ENCODE assay signal across 8 cellular contexts in genomic region chr5:140700177-140701144, GRCh38. TPM values are rescaled to one million over a fixed set of nuclear protein-coding genes. Genes with fewer than 3 reads are reported as not detected.
DNase-seq lines count a peak whose midpoint lies in the region; ATAC-seq and TF ChIP-seq lines count a peak whose summit lies in the region.

A gene with protein sequence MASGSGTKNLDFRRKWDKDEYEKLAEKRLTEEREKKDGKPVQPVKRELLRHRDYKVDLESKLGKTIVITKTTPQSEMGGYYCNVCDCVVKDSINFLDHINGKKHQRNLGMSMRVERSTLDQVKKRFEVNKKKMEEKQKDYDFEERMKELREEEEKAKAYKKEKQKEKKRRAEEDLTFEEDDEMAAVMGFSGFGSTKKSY (plus strand): TSS chr5:140700447. CDS start chr5:140700461, 14 bp downstream.

- peak within 1 kb of the TSS; percentile 71 to 76 for H3K27ac ChIP-seq in ascending aorta
- H3K27ac ChIP-seq in right cardiac atrium (ENCODE audit: low read length) = peak within 1 kb of the TSS; percentile 63
- peak within 1 kb of the TSS; percentile 68 to 70 for H3K27ac ChIP-seq in uterus

- H3K36me3 ChIP-seq in ascending aorta (peaks cover 66 to 80% of the 10 kb centered on the region in 2 donors), uterus (no peaks in the 10 kb centered on the region)

- no peaks in the 10 kb centered on the region for H3K27me3 Mint-ChIP-seq in T-helper 2 cell treated with Interferon-gamma antibody and Interleukin-4, amounts not matched to agents 5 μg/mL and 100 μg/mL, for 36 hours (ENCODE audit: low read depth)

- peaks cover 65% of the 10 kb centered on the region for H3K36me3 Mint-ChIP-seq in T-helper 2 cell treated with Interferon-gamma antibody and Interleukin-4, amounts not matched to agents 5 μg/mL and 100 μg/mL, for 36 hours (ENCODE audit: low read depth)

- H3K27ac Mint-ChIP-seq in T-helper 2 cell treated with Interferon-gamma antibody and Interleukin-4, amounts not matched to agents 5 μg/mL and 100 μg/mL, for 36 hours = peak within 1 kb of the TSS; percentile 95

- peak; percentile 65 to 69 for TF ChIP-seq POLR2A in uterus (IDR thresholded peaks at IDR 0.05)

- no peak for TF ChIP-seq CTCF in ascending aorta (IDR thresholded peaks at IDR 0.05)
- TF ChIP-seq CTCF in uterus (IDR thresholded peaks at IDR 0.05) = peak in 1 of 4 experiments; percentile 31

- H3K4me3 Mint-ChIP-seq in T-helper 2 cell treated with Interferon-gamma antibody and Interleukin-4, amounts not matched to agents 5 μg/mL and 100 μg/mL, for 36 hours = peak within 1 kb of the TSS; percentile 99

- H3K4me1 Mint-ChIP-seq in T-helper 2 cell treated with Interferon-gamma antibody and Interleukin-4, amounts not matched to agents 5 μg/mL and 100 μg/mL, for 36 hours (ENCODE audit: low read depth) = peaks cover 21% of the 10 kb centered on the region

- intact Hi-C loops in ascending aorta (cut with DNase I) = loop anchor here (1.0 to 5.0 kb wide), 3 partner anchors 11 to 153 kb away; partner anchors contain the start of genes EIF4EBP3 and WDR55
- intact Hi-C loops in right cardiac atrium (cut with DNase I) = no loop called here
- intact Hi-C loops in uterus (cut with DNase I; ENCODE audit: low total_unique reads) = no loop called here

- DNase-seq in NCI-H1930 (lab: John Stamatoyannopoulos, UW) = peak; percentile 84 to 91
- DNase-seq in T-helper 2 cell treated with Interferon-gamma antibody and Interleukin-4, amounts not matched to agents 5 μg/mL and 100 μg/mL, for 36 hours (ENCODE audit: low spot score) = peak; percentile 93
- peak; percentile 90 to 97 for DNase-seq in ascending aorta (ENCODE audit: low spot score in 2 of 2)
- peak; percentile 95 to 98 (median 96) for DNase-seq in right cardiac atrium
- DNase-seq in pulmonary artery endothelial cell (ENCODE audit: low read depth, low spot score) = peak; percentile 97
- DNase-seq in uterus = peak; percentile 95

- WGBS in right cardiac atrium = 2% methylated on average over 44 of the region's 44 CpGs

- peak within 1 kb of the TSS; percentile 75 to 79 for H3K4me3 ChIP-seq in ascending aorta
- peak within 1 kb of the TSS; percentile 94 for H3K4me3 ChIP-seq in right cardiac atrium (ENCODE audit: low read length)
- H3K4me3 ChIP-seq in uterus = peak within 1 kb of the TSS; percentile 73 to 80

- no peaks in the 10 kb centered on the region for H3K27me3 ChIP-seq in ascending aorta
- H3K27me3 ChIP-seq in right cardiac atrium (ENCODE audit: control insufficient read depth, insufficient read depth) = no peaks in the 10 kb centered on the region
- H3K27me3 ChIP-seq in uterus = no peaks in the 10 kb centered on the region

- peaks cover 3 to 14% of the 10 kb centered on the region in 2 donors for H3K4me1 ChIP-seq in ascending aorta
- H3K4me1 ChIP-seq in right cardiac atrium (ENCODE audit: control insufficient read depth, insufficient read depth, low read length) = no peaks in the 10 kb centered on the region
- H3K4me1 ChIP-seq in uterus = no peaks in the 10 kb centered on the region

- H3K9me3 ChIP-seq in ascending aorta (no peaks in the 10 kb centered on the region), right cardiac atrium (ENCODE audit: control insufficient read depth, low read length) (no peaks in the 10 kb centered on the region), uterus (no peaks in the 10 kb centered on the region)

- ATAC-seq in GM18502 (IDR thresholded peaks at IDR 0.05; ENCODE audit: poor library complexity, unreplicated experiment) = peak; percentile 99
- peak; percentile 98 for ATAC-seq in HG02970 (IDR thresholded peaks at IDR 0.05; ENCODE audit: low FRiP score, unreplicated experiment)
- peak; percentile 98 to 99 for ATAC-seq in right cardiac atrium

- no peaks in the 10 kb centered on the region for H3K9me3 Mint-ChIP-seq in T-helper 2 cell treated with Interferon-gamma antibody and Interleukin-4, amounts not matched to agents 5 μg/mL and 100 μg/mL, for 36 hours

RNA-seq across cellular contexts. Expression of the gene that starts here (rescaled TPM):
- 15.5 TPM for total RNA-seq in ascending aorta
- total RNA-seq in right cardiac atrium = 10 to 100 TPM; 31.3 to 36.3 (median 33.7) TPM
- 52.2 TPM for polyA plus RNA-seq in right cardiac atrium
- 53.5 and 75.7 TPM in 2 replicates for total RNA-seq in pulmonary artery endothelial cell
- total RNA-seq in uterus = 10 to 100 TPM; 18.2 to 41.9 (median 30.4) TPM

Comparison
In these comparisons a context has a peak if more than half of its experiments do, and no peak if none do; other contexts are left out.
1. Peak in every context shown above with its lines: DNase-seq, ATAC-seq, H3K4me3 ChIP-seq and H3K27ac ChIP-seq.